In the genomic region with DNA sequence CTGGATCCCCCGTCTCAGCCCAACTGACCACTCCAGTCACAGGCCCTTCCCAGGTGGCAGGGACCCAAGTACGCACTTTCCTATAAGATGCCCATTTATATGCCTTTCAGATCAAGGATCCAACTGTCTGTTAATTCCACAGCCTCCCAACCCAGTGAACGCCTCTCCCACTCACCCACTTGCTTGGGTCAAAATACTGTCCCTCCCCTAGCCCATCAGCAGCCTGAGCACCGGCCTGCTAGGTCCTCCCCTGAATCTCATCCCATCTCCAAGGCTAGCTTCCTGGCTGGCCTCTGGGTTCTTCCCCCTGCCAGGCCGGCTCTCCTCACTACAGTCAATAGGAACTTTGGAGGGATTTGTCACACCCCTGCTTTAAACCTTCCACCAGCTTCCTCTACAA, we compare ENCODE assay signal across 1 cellular context.
TF ChIP-seq lines count a peak whose summit lies in the region.

No MANE protein-coding gene starts in this region.

TF ChIP-seq in SK-N-SH treated with all-trans-retinoic acid at 6 μM for 48 hours, 23 proteins besides CTCF, POLR2A, EP300 and RAD21 (continued from another document):
- TF ChIP-seq ARNTL (CRISPR knock-in tag; IDR thresholded peaks at IDR 0.05; ENCODE audit: borderline replicate concordance, low read depth) (no peak), ZNF8 (CRISPR knock-in tag; IDR thresholded peaks at IDR 0.05) (no peak), ESRRG (CRISPR knock-in tag; IDR thresholded peaks at IDR 0.05) (no peak)
- TF ChIP-seq, protein P1, sequence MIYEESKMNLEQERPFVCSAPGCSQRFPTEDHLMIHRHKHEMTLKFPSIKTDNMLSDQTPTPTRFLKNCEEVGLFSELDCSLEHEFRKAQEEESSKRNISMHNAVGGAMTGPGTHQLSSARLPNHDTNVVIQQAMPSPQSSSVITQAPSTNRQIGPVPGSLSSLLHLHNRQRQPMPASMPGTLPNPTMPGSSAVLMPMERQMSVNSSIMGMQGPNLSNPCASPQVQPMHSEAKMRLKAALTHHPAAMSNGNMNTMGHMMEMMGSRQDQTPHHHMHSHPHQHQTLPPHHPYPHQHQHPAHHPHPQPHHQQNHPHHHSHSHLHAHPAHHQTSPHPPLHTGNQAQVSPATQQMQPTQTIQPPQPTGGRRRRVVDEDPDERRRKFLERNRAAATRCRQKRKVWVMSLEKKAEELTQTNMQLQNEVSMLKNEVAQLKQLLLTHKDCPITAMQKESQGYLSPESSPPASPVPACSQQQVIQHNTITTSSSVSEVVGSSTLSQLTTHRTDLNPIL (CRISPR knock-in tag; IDR thresholded peaks at IDR 0.05; ENCODE audit: low read depth) = no peak
